In the genomic region with DNA sequence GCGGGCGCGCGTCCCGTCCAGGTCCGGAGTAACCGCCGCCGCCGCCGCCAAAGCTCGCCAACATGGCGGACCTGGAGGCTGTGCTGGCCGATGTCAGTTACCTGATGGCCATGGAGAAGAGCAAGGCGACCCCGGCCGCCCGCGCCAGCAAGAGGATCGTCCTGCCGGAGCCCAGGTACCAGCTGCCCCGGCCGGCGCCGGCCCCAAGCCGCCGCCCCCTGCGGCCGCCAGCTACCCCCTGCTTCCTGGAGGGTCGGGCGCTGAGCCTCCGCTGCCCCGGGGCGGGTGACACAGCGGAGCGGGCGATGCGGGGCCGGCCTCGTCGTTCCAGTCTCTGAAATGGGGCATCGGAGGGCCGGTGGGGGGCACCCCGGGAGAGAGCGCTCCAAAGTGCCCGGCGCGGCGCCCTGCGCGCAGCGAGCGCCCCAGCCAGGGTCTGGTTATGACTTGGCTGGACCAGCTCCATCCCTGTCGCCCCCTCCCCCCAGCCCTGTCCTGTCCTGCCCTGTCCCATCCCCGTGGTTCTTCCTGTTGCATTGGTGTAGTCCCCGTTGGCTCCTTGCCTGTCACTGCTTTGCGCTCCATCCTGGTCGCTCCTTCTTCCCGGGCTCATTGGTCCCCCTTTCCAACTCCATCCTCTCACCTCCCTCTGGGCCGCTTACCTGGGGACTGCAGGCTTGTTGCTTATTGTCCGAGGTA, we compare ENCODE assay signal across 8 cellular contexts. TPM values are rescaled to one million over a fixed set of nuclear protein-coding genes. Genes with fewer than 3 reads are reported as not detected.
DNase-seq lines count a peak whose midpoint lies in the region; ATAC-seq, FAIRE-seq and TF ChIP-seq lines count a peak whose summit lies in the region.

No MANE protein-coding gene starts in this region.

- H2AFZ ChIP-seq in keratinocyte (ENCODE audit: control insufficient read depth, low read length): peak overlapping the region; percentile 80

- no peaks in the 10 kb centered on the region for H3K9me3 ChIP-seq in keratinocyte (ENCODE audit: control insufficient read depth, low read depth, low read length)

- no peaks in the 10 kb centered on the region for H3K9me1 ChIP-seq in keratinocyte (ENCODE audit: control insufficient read depth, extremely low read depth, insufficient read depth, low read length)

- no peaks in the 10 kb centered on the region for H3K27me3 ChIP-seq in keratinocyte (ENCODE audit: control insufficient read depth, extremely low read depth, insufficient read depth, low read length)

- peak overlapping the region; percentile 66 for H3K27ac ChIP-seq in C4-2B
- H3K27ac ChIP-seq in keratinocyte (ENCODE audit: control insufficient read depth, insufficient read depth, low read length): no peak overlapping the region

- no peak for FAIRE-seq in keratinocyte (lab: Jason Lieb, UNC)

- H3K36me3 ChIP-seq in keratinocyte (ENCODE audit: control insufficient read depth in 2 of 2, extremely low read depth in 1 of 2, insufficient read depth in 2 of 2, low read length in 2 of 2): no peaks in the 10 kb centered on the region

- peaks cover 17% of the 10 kb centered on the region for H3K4me1 ChIP-seq in keratinocyte (ENCODE audit: control insufficient read depth, extremely low read depth, insufficient read depth, low read length)

- peaks cover 8% of the 10 kb centered on the region for H3K79me2 ChIP-seq in keratinocyte (ENCODE audit: control insufficient read depth, insufficient read depth, low read length)

- in situ Hi-C loops in astrocyte of the spinal cord (cut with HindIII; ENCODE audit: low sequenced_read_pairs): no loop called here

- no peak for TF ChIP-seq CTCF in C4-2B (conservative IDR thresholded peaks at IDR 0.05)
- TF ChIP-seq CTCF in astrocyte of the spinal cord (IDR thresholded peaks at IDR 0.05; ENCODE audit: low read depth, low read length): no peak
- TF ChIP-seq CTCF in keratinocyte (optimal IDR thresholded peaks at IDR 0.05 in 1 of 3, IDR thresholded peaks at IDR 0.05 in 1 of 3, conservative IDR thresholded peaks at IDR 0.05 in 1 of 3; ENCODE audit: extremely low read depth in 1 of 3, insufficient read depth in 2 of 3, low read length in 3 of 3): no peak

- peak; percentile 13 for DNase-seq in NCI-H526 treated with DMSO at 0.1 percent for 48 hours (lab: John Stamatoyannopoulos, UW)
- DNase-seq in astrocyte of the spinal cord (ENCODE audit: low read depth, low spot score): no peak
- no peak for DNase-seq in keratinocyte (ENCODE audit: low read depth, low spot score)
- peak in 2 of 3 experiments; percentile 3 to 11 for DNase-seq in stimulated activated CD4-positive, alpha-beta T cell treated with anti-CD3 and anti-CD28 coated beads, TNF-alpha, amount 100 ng/mL, for 24 hours (ENCODE audit: low read depth in 3 of 3)
- no peak for DNase-seq in Kasumi-1 (lab: John Stamatoyannopoulos, UW)

- dilution Hi-C loops in keratinocyte (cut with MboI; ENCODE audit: extremely low pct_ligation_motif_present, low sequenced_read_pairs): no loop called here

- peak overlapping the region; percentile 49 for H3K4me3 ChIP-seq in astrocyte of the spinal cord (ENCODE audit: low read depth, low read length)
- peak overlapping the region; percentile 76 to 83 (median 79) for H3K4me3 ChIP-seq in keratinocyte (ENCODE audit: control insufficient read depth in 2 of 3, extremely low read depth in 1 of 3, insufficient read depth in 2 of 3, low read depth in 1 of 3, low read length in 3 of 3)

- ATAC-seq in GM21723 (IDR thresholded peaks at IDR 0.05; ENCODE audit: unreplicated experiment) (peak; percentile 8), GM19035 (IDR thresholded peaks at IDR 0.05; ENCODE audit: unreplicated experiment) (no peak)

- no peaks in the 10 kb centered on the region for H4K20me1 ChIP-seq in keratinocyte (ENCODE audit: control insufficient read depth, extremely low read depth, insufficient read depth, low read length)

- H3K9ac ChIP-seq in keratinocyte (ENCODE audit: control insufficient read depth, extremely low read depth, insufficient read depth, low read length): peak overlapping the region; percentile 67

- H3K4me2 ChIP-seq in keratinocyte (ENCODE audit: control insufficient read depth, extremely low read depth, insufficient read depth, low read depth, low read length): peak overlapping the region; percentile 92

RNA-seq across cellular contexts. Expression of gene GRK3, which starts 0.7 kb away (rescaled TPM):
- polyA plus RNA-seq in keratinocyte: 6.0 to 8.1 TPM (median 6.3 TPM) in 3 replicates
- 8.9 TPM for polyA plus RNA-seq in keratinocyte (2011; ENCODE audit: low read depth)
- 4.5 and 8.4 TPM in 2 replicates for polyA plus RNA-seq in keratinocyte (2011; cell fraction: cytosol; rRNA removed)
- 6.7 and 7.4 TPM in 2 replicates for polyA plus RNA-seq in keratinocyte (2011; cell fraction: nucleus; rRNA removed)
- 3.0 and 7.2 TPM in 2 replicates for polyA plus RNA-seq in keratinocyte (2012; ENCODE audit: low replicate concordance)
- 6.3 to 9.6 TPM (median 6.8 TPM) in 3 replicates for polyA minus RNA-seq in keratinocyte
- 6.5 TPM for polyA minus RNA-seq in keratinocyte (2011; cell fraction: cytosol; rRNA and poly(A)+ RNA removed)
- polyA minus RNA-seq in keratinocyte (2011; cell fraction: nucleus; rRNA and poly(A)+ RNA removed): 4.9 and 9.6 TPM in 2 replicates

Comparison
In these comparisons a context has a peak if more than half of its experiments do, and no peak if none do; other contexts are left out.
1. DNase-seq: peak in NCI-H526 treated with DMSO at 0.1 percent for 48 hours (single experiment) and stimulated activated CD4-positive, alpha-beta T cell treated with anti-CD3 and anti-CD28 coated beads, TNF-alpha, amount 100 ng/mL, for 24 hours (2 of 3); none in astrocyte of the spinal cord (single experiment), keratinocyte (single experiment) and Kasumi-1 (0 of 2).